Comparison of ENCODE assay signal across 7 cellular contexts in the genomic region with DNA sequence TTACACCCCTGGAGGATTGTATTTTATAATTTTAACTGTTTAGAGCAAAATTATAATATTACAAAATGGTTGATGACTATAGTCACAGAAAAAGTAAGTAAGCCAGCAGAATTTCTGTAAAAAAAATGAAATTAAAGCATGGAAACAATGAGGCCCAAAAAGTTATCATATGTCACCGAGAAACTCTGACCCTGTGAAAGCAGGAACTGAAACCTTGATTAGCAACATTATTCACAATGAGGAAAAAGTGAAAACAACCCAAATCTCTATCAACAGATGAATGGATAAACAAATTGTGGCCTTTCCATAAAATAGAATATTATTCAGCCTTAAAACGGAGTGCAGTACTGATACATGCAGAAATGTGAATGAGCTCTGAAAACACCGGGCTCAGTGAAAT.
"Had no signal": no experiment of that assay in that cellular context is flagged by ENCODE, and none has a peak within 500 bp of the region (broad histone marks: within the 10 kb centered on the region; RNA-seq: fewer than 3 reads in every experiment).

No MANE protein-coding gene starts in this region.

- DNase-seq: IMR-90, KBM-7, KG1 had no signal

- H3K27ac ChIP-seq: HL-60 had no signal

- FAIRE-seq: HepG2, HTR-8/SVneo, K562 had no signal

- H3K4me3 ChIP-seq: K562 had no signal
